Comparison of ENCODE assay signal across 8 cellular contexts in the genomic region with DNA sequence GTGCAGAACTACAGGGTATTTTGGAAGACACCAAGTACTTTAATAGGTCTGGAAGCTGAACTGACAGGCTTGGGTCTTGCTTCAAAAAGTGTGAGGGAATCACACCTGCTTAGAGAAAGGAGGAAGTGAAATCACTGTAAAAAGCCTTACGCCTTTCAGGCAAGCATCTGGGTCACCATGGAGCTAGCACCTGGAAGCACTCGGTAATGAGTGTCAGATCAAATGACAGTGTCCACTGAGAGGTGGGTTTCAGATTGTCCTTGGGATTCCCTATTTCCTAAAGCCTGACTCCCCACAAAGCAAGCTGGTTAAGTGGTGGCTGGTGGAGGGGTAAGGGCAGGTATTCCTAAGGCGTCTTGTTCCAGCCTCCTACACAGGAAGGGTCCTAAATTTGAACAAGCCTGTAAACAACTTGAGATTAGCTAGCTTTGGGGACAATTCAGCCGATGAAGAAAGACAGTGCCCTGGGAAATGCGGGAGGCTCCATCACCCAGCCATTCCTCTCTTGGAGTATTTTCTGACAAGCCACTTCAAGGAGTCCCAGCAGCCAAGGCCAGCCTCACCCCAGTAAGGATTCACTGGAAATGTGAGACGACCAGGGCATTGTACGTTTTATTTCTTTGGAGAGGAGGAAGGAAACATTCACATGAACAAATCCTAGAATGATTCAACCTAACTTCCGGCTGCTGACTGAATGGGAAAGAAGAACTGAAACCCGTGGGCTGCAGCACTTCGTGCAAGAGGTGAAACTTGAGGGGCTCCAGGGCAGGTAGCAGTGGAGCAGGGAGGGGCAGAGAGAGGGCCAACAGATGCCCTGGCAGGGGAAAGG.
DNase-seq lines count a peak whose midpoint lies in the region; ATAC-seq and TF ChIP-seq lines count a peak whose summit lies in the region.

No MANE protein-coding gene starts in this region.

- H2AFZ ChIP-seq in Karpas-422 (ENCODE audit: low read length) = no peak overlapping the region

- H3K27ac Mint-ChIP-seq in activated T-cell treated with anti-CD3 and anti-CD28 coated beads, Interleukin-2, amount 50 U/mL, for 24 hours = peak overlapping the region; percentile 95

- H3K36me3 Mint-ChIP-seq in activated T-cell treated with anti-CD3 and anti-CD28 coated beads, Interleukin-2, amount 50 U/mL, for 24 hours (ENCODE audit: low read depth) = peaks cover 5% of the 10 kb centered on the region

- H3K9ac ChIP-seq in Karpas-422 (ENCODE audit: low read length) = peak overlapping the region; percentile 78

- no peaks in the 10 kb centered on the region for H4K20me1 ChIP-seq in Karpas-422 (ENCODE audit: insufficient read depth, low read depth, low read length)

- TF ChIP-seq CTCF in GM12875 (IDR thresholded peaks at IDR 0.05; ENCODE audit: borderline replicate concordance, insufficient read depth, low read depth, low read length) = no peak
- no peak for TF ChIP-seq CTCF in thyroid gland (IDR thresholded peaks at IDR 0.05)

- H3K79me2 ChIP-seq in Karpas-422 (ENCODE audit: low read length) = no peaks in the 10 kb centered on the region

- peaks cover 92% of the 10 kb centered on the region for H3K4me1 Mint-ChIP-seq in activated T-cell treated with anti-CD3 and anti-CD28 coated beads, Interleukin-2, amount 50 U/mL, for 24 hours (ENCODE audit: low read depth)

- H3K4me2 ChIP-seq in Karpas-422 (ENCODE audit: low read depth, low read length, poor library complexity, severe bottlenecking) = peak overlapping the region; percentile 95

- no peaks in the 10 kb centered on the region for H3K36me3 ChIP-seq in Karpas-422 (ENCODE audit: insufficient read depth, low read length)
- no peaks in the 10 kb centered on the region for H3K36me3 ChIP-seq in thyroid gland

- H3K4me1 ChIP-seq in Karpas-422 (ENCODE audit: low read length) (peaks cover 72% of the 10 kb centered on the region), thyroid gland (peaks cover 5 to 20% of the 10 kb centered on the region in 2 donors)

- H3K9me2 ChIP-seq in Karpas-422 (replicated peaks; ENCODE audit: insufficient read depth, low read length) = no peaks in the 10 kb centered on the region

- no peaks in the 10 kb centered on the region for H3K9me3 ChIP-seq in Karpas-422 (ENCODE audit: low read length)
- H3K9me3 ChIP-seq in thyroid gland = no peaks in the 10 kb centered on the region

- peak; percentile 71 for ATAC-seq in GM21529 (IDR thresholded peaks at IDR 0.05; ENCODE audit: unreplicated experiment)

- H3K27me3 ChIP-seq in Karpas-422 (ENCODE audit: low read length) (no peaks in the 10 kb centered on the region), thyroid gland (no peaks in the 10 kb centered on the region)

- DNase-seq in Karpas-422 (peak; percentile 94), activated gamma-delta T cell (lab: John Stamatoyannopoulos, UW) (no peak), thyroid gland (no peak), midbrain (lab: John Stamatoyannopoulos, UW) (no peak)
- DNase-seq in activated T-cell treated with anti-CD3 and anti-CD28 coated beads, Interleukin-2, amount 50 U/mL, for 24 hours = peak; percentile 72
- peak; percentile 46 to 51 for DNase-seq in stimulated activated CD4-positive, alpha-beta T cell treated with anti-CD3 and anti-CD28 coated beads, Interleukin-4, amount 100 ng/mL, for 4 hours

- H3K9me3 Mint-ChIP-seq in activated T-cell treated with anti-CD3 and anti-CD28 coated beads, Interleukin-2, amount 50 U/mL, for 24 hours = no peaks in the 10 kb centered on the region

- H3K27ac ChIP-seq in Karpas-422 (ENCODE audit: low read length) = peak overlapping the region; percentile 96
- H3K27ac ChIP-seq in thyroid gland = no peak overlapping the region

- H3K4me3 ChIP-seq in GM12875 (ENCODE audit: low read depth, low read length) (peak overlapping the region; percentile 43), Karpas-422 (ENCODE audit: low read length) (peak overlapping the region; percentile 77), thyroid gland (replicated peaks in 1 of 3) (no peak overlapping the region)

- peak overlapping the region; percentile 79 for H3K4me3 Mint-ChIP-seq in activated T-cell treated with anti-CD3 and anti-CD28 coated beads, Interleukin-2, amount 50 U/mL, for 24 hours

- no peaks in the 10 kb centered on the region for H3K27me3 Mint-ChIP-seq in activated T-cell treated with anti-CD3 and anti-CD28 coated beads, Interleukin-2, amount 50 U/mL, for 24 hours

- WGBS in thyroid gland, 2 donors = 79% methylated on average over 10 of the region's 10 CpGs

- TF ChIP-seq POLR2A in thyroid gland (IDR thresholded peaks at IDR 0.05) = no peak

- intact Hi-C loops in thyroid gland (cut with DNase I) = no loop called here

Comparison
In these comparisons a context has a peak if more than half of its experiments do, and no peak if none do; other contexts are left out.
1. H3K4me3 ChIP-seq: peak in GM12875 (single experiment) and Karpas-422 (single experiment); none in thyroid gland (0 of 3).
2. DNase-seq: peak in Karpas-422 (single experiment), activated T-cell treated with anti-CD3 and anti-CD28 coated beads, Interleukin-2, amount 50 U/mL, for 24 hours (single experiment) and stimulated activated CD4-positive, alpha-beta T cell treated with anti-CD3 and anti-CD28 coated beads, Interleukin-4, amount 100 ng/mL, for 4 hours (2 of 2); none in activated gamma-delta T cell (single experiment), thyroid gland (0 of 2) and midbrain (single experiment).